In genomic region chr7:98021588-98022351, GRCh38 we compare ENCODE assay signal across 8 cellular contexts. TPM values are rescaled to one million over a fixed set of nuclear protein-coding genes. Genes with fewer than 3 reads are reported as not detected.
DNase-seq lines count a peak whose midpoint lies in the region; ATAC-seq and TF ChIP-seq lines count a peak whose summit lies in the region.

No MANE protein-coding gene starts in this region.

- TF ChIP-seq CTCF in LNCaP clone FGC (IDR thresholded peaks at IDR 0.05; ENCODE audit: control insufficient read depth, extremely low read depth, insufficient read depth), result peak; percentile 92
- peak; percentile 94 for TF ChIP-seq CTCF in fibroblast of the aortic adventitia (IDR thresholded peaks at IDR 0.05; ENCODE audit: insufficient read depth, low read length)

- peak overlapping the region; percentile 63 for H2AFZ ChIP-seq in neuronal stem cell (ENCODE audit: low read length)

- ATAC-seq in GM21529 (IDR thresholded peaks at IDR 0.05; ENCODE audit: unreplicated experiment), result peak; percentile 83

- H2BK5ac ChIP-seq in neuronal stem cell (ENCODE audit: low read length), result no peak overlapping the region

- peaks cover 0 to 3% of the 10 kb centered on the region in 2 donors for H3K9me3 ChIP-seq in neuronal stem cell (replicated peaks in 1 of 2; ENCODE audit: control insufficient read depth in 2 of 2, insufficient read depth in 1 of 2, low read depth in 1 of 2, low read length in 2 of 2)

- no peak overlapping the region for H3K4ac ChIP-seq in neuronal stem cell (ENCODE audit: low read length)

- no peaks in the 10 kb centered on the region for H3K9me3 Mint-ChIP-seq in activated T-helper 1 cell treated with anti-CD3 and anti-CD28 coated beads, Interleukin-12 subunit alpha, Interleukin-12 subunit beta, Interleukin-2, Interleukin-4 antibody, amounts not matched to agents 30 ng/mL and 10 ng/mL and 1 ng/mL, durations not matched to agents 14 hours and 24 hours and 36 hours

- no peak overlapping the region for H2BK120ac ChIP-seq in neuronal stem cell (ENCODE audit: low read depth, low read length)

- H3K27ac ChIP-seq in neuronal stem cell (replicated peaks; ENCODE audit: low read length) (no peak overlapping the region), substantia nigra (ENCODE audit: low read depth, low read length, poor library complexity, severe bottlenecking) (no peak overlapping the region)

- no peaks in the 10 kb centered on the region for H3K27me3 Mint-ChIP-seq in activated T-helper 1 cell treated with anti-CD3 and anti-CD28 coated beads, Interleukin-12 subunit alpha, Interleukin-12 subunit beta, Interleukin-2, Interleukin-4 antibody, amounts not matched to agents 30 ng/mL and 10 ng/mL and 1 ng/mL, durations not matched to agents 14 hours and 24 hours and 36 hours (ENCODE audit: insufficient read depth)

- intact Hi-C loops in activated T-helper 1 cell treated with anti-CD3 and anti-CD28 coated beads, Interleukin-12 subunit alpha, Interleukin-12 subunit beta, Interleukin-2, Interleukin-4 antibody, amounts not matched to agents 30 ng/mL and 10 ng/mL and 1 ng/mL, durations not matched to agents 14 hours and 24 hours and 36 hours (cut with micrococcal nuclease), result loop anchor here (1.0 to 2.0 kb wide), 3 partner anchors 85 to 231 kb away; partner anchors contain the start of genes LMTK2 and TECPR1

- H3K4me1 ChIP-seq in neuronal stem cell (ENCODE audit: control insufficient read depth in 2 of 2, insufficient read depth in 1 of 2, low read depth in 1 of 2, low read length in 2 of 2), result peaks cover 0 to 3% of the 10 kb centered on the region in 2 donors

- no peaks in the 10 kb centered on the region for H3K79me1 ChIP-seq in neuronal stem cell (ENCODE audit: low read depth, low read length)

- no peak overlapping the region for H2BK12ac ChIP-seq in neuronal stem cell (ENCODE audit: low read length)

- H3K36me3 Mint-ChIP-seq in activated T-helper 1 cell treated with anti-CD3 and anti-CD28 coated beads, Interleukin-12 subunit alpha, Interleukin-12 subunit beta, Interleukin-2, Interleukin-4 antibody, amounts not matched to agents 30 ng/mL and 10 ng/mL and 1 ng/mL, durations not matched to agents 14 hours and 24 hours and 36 hours (ENCODE audit: low read depth), result no peaks in the 10 kb centered on the region

- no CpG with 5 or more reads among the region's 18 CpGs for WGBS in neuronal stem cell (ENCODE audit: extremely low coverage in 2 of 2, insufficient read length in 2 of 2, insufficient replicate concordance in 1 of 2), 2 donors

- H3K4me3 ChIP-seq in LNCaP clone FGC (ENCODE audit: low read depth, low read length), result no peak overlapping the region
- H3K4me3 ChIP-seq in fibroblast of the aortic adventitia (ENCODE audit: low read depth, low read length), result no peak overlapping the region
- peak overlapping the region in 1 of 2 donors; percentile 49 for H3K4me3 ChIP-seq in neuronal stem cell (ENCODE audit: low read length in 2 of 2)

- H4K8ac ChIP-seq in neuronal stem cell (ENCODE audit: low read depth, low read length), result no peak overlapping the region

- no peak overlapping the region for H2BK15ac ChIP-seq in neuronal stem cell (ENCODE audit: low read length)

- peak overlapping the region; percentile 47 for H3K9ac ChIP-seq in neuronal stem cell (ENCODE audit: low read depth, low read length, poor library complexity)

- peaks cover 0 to 4% (median 0%) of the 10 kb centered on the region in 3 experiments for H3K27me3 ChIP-seq in neuronal stem cell (ENCODE audit: control insufficient read depth in 3 of 3, insufficient read depth in 3 of 3, low read depth in 1 of 3, low read length in 3 of 3)

- no peaks in the 10 kb centered on the region for H3K36me3 ChIP-seq in neuronal stem cell (replicated peaks in 1 of 2; ENCODE audit: control insufficient read depth in 2 of 2, insufficient read depth in 2 of 2, low read length in 2 of 2)

- H3K4me3 Mint-ChIP-seq in activated T-helper 1 cell treated with anti-CD3 and anti-CD28 coated beads, Interleukin-12 subunit alpha, Interleukin-12 subunit beta, Interleukin-2, Interleukin-4 antibody, amounts not matched to agents 30 ng/mL and 10 ng/mL and 1 ng/mL, durations not matched to agents 14 hours and 24 hours and 36 hours, result no peak overlapping the region

- H3K18ac ChIP-seq in neuronal stem cell (ENCODE audit: low read length), result peak overlapping the region; percentile 44

- no peak overlapping the region for H4K91ac ChIP-seq in neuronal stem cell (ENCODE audit: low read depth, low read length, poor library complexity)

- no peak overlapping the region for H3K23ac ChIP-seq in neuronal stem cell (ENCODE audit: low read depth, low read length, poor library complexity)

- no peak overlapping the region for H3K14ac ChIP-seq in neuronal stem cell (ENCODE audit: low read length)

- H3K4me1 Mint-ChIP-seq in activated T-helper 1 cell treated with anti-CD3 and anti-CD28 coated beads, Interleukin-12 subunit alpha, Interleukin-12 subunit beta, Interleukin-2, Interleukin-4 antibody, amounts not matched to agents 30 ng/mL and 10 ng/mL and 1 ng/mL, durations not matched to agents 14 hours and 24 hours and 36 hours (ENCODE audit: low read depth), result peaks cover 6% of the 10 kb centered on the region

- no peak overlapping the region for H3K4me2 ChIP-seq in neuronal stem cell (ENCODE audit: insufficient read depth, low read length, poor library complexity, severe bottlenecking)

- peak; percentile 62 for DNase-seq in COR-L47 (lab: John Stamatoyannopoulos, UW)
- peak; percentile 3 for DNase-seq in LNCaP clone FGC (ENCODE audit: low read depth)
- DNase-seq in RPMI8226, result peak; percentile 88
- DNase-seq in activated T-helper 1 cell treated with anti-CD3 and anti-CD28 coated beads, Interleukin-12 subunit alpha, Interleukin-12 subunit beta, Interleukin-2, Interleukin-4 antibody, amounts not matched to agents 30 ng/mL and 10 ng/mL and 1 ng/mL, durations not matched to agents 14 hours and 24 hours and 36 hours (ENCODE audit: low spot score), result peak; percentile 65
- peak; percentile 56 for DNase-seq in fibroblast of the aortic adventitia (ENCODE audit: low read depth)
- peak; percentile 72 for DNase-seq in neuronal stem cell (ENCODE audit: low spot score)
- peak in 48 of 49 donors; percentile 4 to 90 (median 50) for DNase-seq in substantia nigra (lab: John Stamatoyannopoulos, UW)

- no peak overlapping the region for H3K27ac Mint-ChIP-seq in activated T-helper 1 cell treated with anti-CD3 and anti-CD28 coated beads, Interleukin-12 subunit alpha, Interleukin-12 subunit beta, Interleukin-2, Interleukin-4 antibody, amounts not matched to agents 30 ng/mL and 10 ng/mL and 1 ng/mL, durations not matched to agents 14 hours and 24 hours and 36 hours

- H2AK5ac ChIP-seq in neuronal stem cell (ENCODE audit: low read depth, low read length), result peak overlapping the region; percentile 17

RNA-seq across cellular contexts. Expression of gene OCM2, which starts 31.8 kb away (rescaled TPM):
- not detected in 2 replicates for total RNA-seq in activated T-helper 1 cell treated with anti-CD3 and anti-CD28 coated beads, Interleukin-12 subunit alpha, Interleukin-12 subunit beta, Interleukin-2, Interleukin-4 antibody, amounts not matched to agents 30 ng/mL and 10 ng/mL and 1 ng/mL, durations not matched to agents 14 hours and 24 hours and 36 hours
- total RNA-seq in fibroblast of the aortic adventitia (ENCODE audit: low replicate concordance), result not detected in 2 replicates
- polyA plus RNA-seq in neuronal stem cell (2013, experiment 1 of 2), result not detected
- not detected for polyA plus RNA-seq in neuronal stem cell (2013, experiment 2 of 2)

Comparison
In these comparisons a context has a peak if more than half of its experiments do, and no peak if none do; other contexts are left out.
1. DNase-seq: peak in every context shown above with its lines; median percentile 88 in RPMI8226; 72 in neuronal stem cell; 65 in activated T-helper 1 cell treated with anti-CD3 and anti-CD28 coated beads, Interleukin-12 subunit alpha, Interleukin-12 subunit beta, Interleukin-2, Interleukin-4 antibody, amounts not matched to agents 30 ng/mL and 10 ng/mL and 1 ng/mL, durations not matched to agents 14 hours and 24 hours and 36 hours; 62 in COR-L47; 56 in fibroblast of the aortic adventitia; 50 in substantia nigra; 3 in LNCaP clone FGC.